Comparison of ENCODE assay signal across 1 cellular context in genomic region chr1:21420378-21420777, GRCh38.
TF ChIP-seq lines count a peak whose summit lies in the region.
"Not testable (repeated sequence)": the region's sequence is repeated elsewhere in the genome, so short reads cannot be mapped to it uniquely, and the experiment has no call there.

No MANE protein-coding gene starts in this region.

- H3K4me1 ChIP-seq in HEK293 (ENCODE audit: control insufficient read depth, insufficient read depth, low read length), result not testable (repeated sequence)

- not testable (repeated sequence) for H3K36me3 ChIP-seq in HEK293 (ENCODE audit: control insufficient read depth in 2 of 2, insufficient read depth in 1 of 2, low read length in 2 of 2)

- CTCF ChIA-PET in HEK293 (lab: Yijun Ruan, JAX), result interaction anchor here (0.6 kb wide), 1 partner anchor 309 kb away, joined by 6 read pairs; no protein-coding TSS in a partner anchor

- not testable (repeated sequence) for H3K27ac ChIP-seq in HEK293 (ENCODE audit: extremely low read depth, low read depth, low read length)

- H3K9me3 ChIP-seq in HEK293 (ENCODE audit: control insufficient read depth, insufficient read depth, low read depth, low read length), result not testable (repeated sequence)

- TF ChIP-seq CTCF in HEK293 (tag by site-specific recombination; IDR thresholded peaks at IDR 0.05), result not testable (repeated sequence)

- not testable (repeated sequence) for H3K4me3 ChIP-seq in HEK293 (ENCODE audit: low read depth, low read length)

- POLR2A ChIA-PET in HEK293 (lab: Yijun Ruan, JAX), result not testable (repeated sequence)

TF ChIP-seq in HEK293, 187 proteins besides CTCF, POLR2A, EP300 and RAD21:
- peak; percentile 90 for TF ChIP-seq ZNF449 (tag by site-specific recombination; IDR thresholded peaks at IDR 0.05)
